1 cellular context compared by ENCODE assay signal in the genomic region with DNA sequence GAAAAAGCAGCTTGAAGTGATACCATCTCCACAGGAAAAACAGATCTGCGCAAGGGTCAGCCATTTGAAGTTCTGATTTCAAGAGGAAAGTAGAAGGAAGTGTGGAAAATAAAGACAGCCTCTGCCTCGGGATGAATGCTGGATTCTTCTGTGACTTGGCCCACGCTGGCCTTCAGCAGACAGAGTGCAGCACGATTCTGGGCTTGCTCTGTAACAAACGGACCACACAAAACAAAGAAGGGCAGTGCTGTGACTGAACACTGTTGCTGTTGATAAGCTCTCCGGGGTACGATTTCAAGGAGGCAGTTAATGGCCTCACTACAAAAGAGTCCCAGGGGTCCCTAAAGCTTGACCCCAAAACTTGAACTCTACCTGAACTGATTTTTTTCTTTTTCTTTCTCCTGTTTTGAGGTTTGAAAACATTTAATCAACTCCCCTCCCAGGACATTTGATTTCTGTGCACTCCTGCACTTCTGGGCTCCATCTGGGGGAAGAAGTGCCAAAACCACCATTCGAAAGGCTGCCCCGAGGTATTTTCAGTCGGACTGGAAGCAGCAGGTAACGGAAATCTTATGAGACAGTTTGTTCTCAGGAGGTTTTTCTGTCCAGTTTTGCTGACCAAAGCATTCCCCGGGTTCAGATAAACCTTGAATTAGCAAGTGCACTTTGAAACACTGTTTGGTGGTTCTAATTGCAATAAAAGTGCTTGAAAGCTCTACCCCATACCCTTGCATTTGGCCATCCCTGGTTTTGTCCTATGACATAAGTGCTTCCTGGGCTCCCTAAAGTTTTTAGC.
TF ChIP-seq lines count a peak whose summit lies in the region.

No MANE protein-coding gene starts in this region.

TF ChIP-seq in IMR-90, 13 proteins besides CTCF, POLR2A, EP300 and RAD21:
- peak; percentile 66 for TF ChIP-seq MAFK (IDR thresholded peaks at IDR 0.05; ENCODE audit: low read depth, low read length)
- TF ChIP-seq RCOR1 (IDR thresholded peaks at IDR 0.05; ENCODE audit: insufficient replicate concordance, low read length), result no peak
- no peak for TF ChIP-seq MXI1 (IDR thresholded peaks at IDR 0.05; ENCODE audit: borderline replicate concordance, low read depth, low read length)
- no peak for TF ChIP-seq CEBPB (IDR thresholded peaks at IDR 0.05; ENCODE audit: low read depth, low read length)
- TF ChIP-seq CHD1 (IDR thresholded peaks at IDR 0.05; ENCODE audit: low read depth, low read length), result no peak
- TF ChIP-seq RFX5 (IDR thresholded peaks at IDR 0.05; ENCODE audit: low read depth, low read length), result no peak
- TF ChIP-seq, protein P1, sequence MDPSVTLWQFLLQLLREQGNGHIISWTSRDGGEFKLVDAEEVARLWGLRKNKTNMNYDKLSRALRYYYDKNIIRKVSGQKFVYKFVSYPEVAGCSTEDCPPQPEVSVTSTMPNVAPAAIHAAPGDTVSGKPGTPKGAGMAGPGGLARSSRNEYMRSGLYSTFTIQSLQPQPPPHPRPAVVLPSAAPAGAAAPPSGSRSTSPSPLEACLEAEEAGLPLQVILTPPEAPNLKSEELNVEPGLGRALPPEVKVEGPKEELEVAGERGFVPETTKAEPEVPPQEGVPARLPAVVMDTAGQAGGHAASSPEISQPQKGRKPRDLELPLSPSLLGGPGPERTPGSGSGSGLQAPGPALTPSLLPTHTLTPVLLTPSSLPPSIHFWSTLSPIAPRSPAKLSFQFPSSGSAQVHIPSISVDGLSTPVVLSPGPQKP (IDR thresholded peaks at IDR 0.05; ENCODE audit: borderline replicate concordance, low read depth, low read length), result no peak
- no peak for TF ChIP-seq SMC3 (IDR thresholded peaks at IDR 0.05; ENCODE audit: low read depth, low read length)
- no peak for TF ChIP-seq FOS (IDR thresholded peaks at IDR 0.05; ENCODE audit: low read depth, low read length)
TF ChIP-seq in IMR-90: peak in this region for 1.
